Comparison of ENCODE assay signal across 8 cellular contexts in genomic region chr10:124723826-124724225, GRCh38. TPM values are rescaled to one million over a fixed set of nuclear protein-coding genes. Genes with fewer than 3 reads are reported as not detected.
A peak's percentile ranks its signal among the peaks of the same experiment; 100 is the strongest.
DNase-seq lines count a peak whose midpoint lies in the region; ATAC-seq, FAIRE-seq and TF ChIP-seq lines count a peak whose summit lies in the region.
"Had no signal": no experiment of that assay in that cellular context is flagged by ENCODE, and none has a peak within 500 bp of the region (broad histone marks: within the 10 kb centered on the region; RNA-seq: fewer than 3 reads in every experiment).

No MANE protein-coding gene starts in this region.

- H3K9me3 Mint-ChIP-seq in activated naive CD8-positive, alpha-beta T cell treated with anti-CD3 and anti-CD28 coated beads, Interleukin-2, amount 50 U/mL, for 24 hours, result no peaks in the 10 kb centered on the region

- TF ChIP-seq CTCF in lung (IDR thresholded peaks at IDR 0.05; ENCODE audit: control extremely low read depth, extremely low read depth), result no peak

- peaks cover 4% of the 10 kb centered on the region for H3K36me3 Mint-ChIP-seq in activated naive CD8-positive, alpha-beta T cell treated with anti-CD3 and anti-CD28 coated beads, Interleukin-2, amount 50 U/mL, for 24 hours (ENCODE audit: low read depth)

- peaks cover 92% of the 10 kb centered on the region for H3K4me1 Mint-ChIP-seq in activated naive CD8-positive, alpha-beta T cell treated with anti-CD3 and anti-CD28 coated beads, Interleukin-2, amount 50 U/mL, for 24 hours

- peaks cover 45 to 55% of the 10 kb centered on the region in 2 donors for H3K4me1 ChIP-seq in lung (ENCODE audit: control insufficient read depth in 2 of 2, insufficient read depth in 2 of 2, low read length in 2 of 2)
- H3K4me1 ChIP-seq in stomach smooth muscle (ENCODE audit: control insufficient read depth, insufficient read depth, low read length), result peaks cover 54% of the 10 kb centered on the region

- no peaks in the 10 kb centered on the region for H3K9me3 ChIP-seq in KOPT-K1 (ENCODE audit: insufficient read depth, low read length, poor library complexity, severe bottlenecking)
- no peaks in the 10 kb centered on the region for H3K9me3 ChIP-seq in lung (ENCODE audit: control insufficient read depth in 2 of 2, insufficient read depth in 1 of 2, low read length in 1 of 2)
- H3K9me3 ChIP-seq in stomach smooth muscle (ENCODE audit: control insufficient read depth in 2 of 2, low read length in 2 of 2), result no peaks in the 10 kb centered on the region

- H3K27ac Mint-ChIP-seq in activated naive CD8-positive, alpha-beta T cell treated with anti-CD3 and anti-CD28 coated beads, Interleukin-2, amount 50 U/mL, for 24 hours, result peak overlapping the region; percentile 86

- H3K27me3 Mint-ChIP-seq in activated naive CD8-positive, alpha-beta T cell treated with anti-CD3 and anti-CD28 coated beads, Interleukin-2, amount 50 U/mL, for 24 hours, result no peaks in the 10 kb centered on the region

- H3K27me3 ChIP-seq in lung (ENCODE audit: control insufficient read depth, insufficient read depth) (no peaks in the 10 kb centered on the region), stomach smooth muscle (ENCODE audit: control insufficient read depth in 1 of 2, insufficient read depth in 2 of 2, low read length in 2 of 2) (no peaks in the 10 kb centered on the region)

- TF ChIP-seq POLR2A in GM18505 (IDR thresholded peaks at IDR 0.05; ENCODE audit: borderline replicate concordance, extremely low read depth, insufficient read depth, insufficient read length), result no peak

- peak overlapping the region; percentile 45 for H3K27ac ChIP-seq in KOPT-K1 (ENCODE audit: low read depth, low read length, poor library complexity, severe bottlenecking)
- H3K27ac ChIP-seq in lung (ENCODE audit: low read depth in 1 of 2, low read length in 1 of 2), result peak overlapping the region; percentile 62 to 93
- H3K27ac ChIP-seq in stomach smooth muscle (ENCODE audit: low read length), result peak overlapping the region; percentile 64

- DNase-seq in activated naive CD8-positive, alpha-beta T cell treated with anti-CD3 and anti-CD28 coated beads, Interleukin-2, amount 50 U/mL, for 24 hours, result no peak
- DNase-seq in lung (ENCODE audit: low spot score), result no peak
- DNase-seq in hypothalamus (lab: John Stamatoyannopoulos, UW), result no peak
- DNase-seq in frontal cortex (ENCODE audit: low spot score in 2 of 2), result no peak

- WGBS in lung, 2 donors, result 68 to 73% methylated on average over 9 of the region's 9 CpGs

- no peak for ATAC-seq in activated naive CD8-positive, alpha-beta T cell treated with anti-CD3 and anti-CD28 coated beads, Interleukin-2, amount 50 U/mL, for 24 hours
- ATAC-seq in lung (ENCODE audit: insufficient read depth, low FRiP score), result no peak
- ATAC-seq in GM18505 (IDR thresholded peaks at IDR 0.05; ENCODE audit: unreplicated experiment), result no peak

- peak overlapping the region; percentile 35 to 55 for H3K9ac ChIP-seq in stomach smooth muscle (ENCODE audit: low read length in 2 of 2)

- FAIRE-seq in frontal cortex (lab: Jason Lieb, UNC), result no peak
- FAIRE-seq: HTR-8/SVneo had no signal

- no peak overlapping the region for H3K4me3 Mint-ChIP-seq in activated naive CD8-positive, alpha-beta T cell treated with anti-CD3 and anti-CD28 coated beads, Interleukin-2, amount 50 U/mL, for 24 hours

- 0 out of 2 replicates have a peak, but pooled peaks cover 14% of the 10 kb centered on the region for H3K36me3 ChIP-seq in KOPT-K1 (ENCODE audit: insufficient read depth, low read length)
- no peaks in the 10 kb centered on the region for H3K36me3 ChIP-seq in lung (ENCODE audit: control insufficient read depth in 2 of 2, insufficient read depth in 2 of 2, low read length in 2 of 2)
- peaks cover 0 to 2% of the 10 kb centered on the region in 2 donors for H3K36me3 ChIP-seq in stomach smooth muscle (ENCODE audit: control insufficient read depth in 2 of 2, insufficient read depth in 2 of 2, low read length in 2 of 2)

- H3K4me3 ChIP-seq in lung, result no peak overlapping the region
- peak overlapping the region in 1 of 2 donors; percentile 14 for H3K4me3 ChIP-seq in stomach smooth muscle (ENCODE audit: low read length in 2 of 2)

RNA-seq across cellular contexts. Expression of gene FAM53B, which starts 20.4 kb away (rescaled TPM):
- total RNA-seq in lung (10 to 100 TPM; 21.0 to 45.4 TPM), frontal cortex (23.2 TPM)
- 10 to 100 TPM; 14.6 to 15.3 TPM for polyA plus RNA-seq in lung
